ENCODE assay signal across 24 cellular contexts in the genomic region with DNA sequence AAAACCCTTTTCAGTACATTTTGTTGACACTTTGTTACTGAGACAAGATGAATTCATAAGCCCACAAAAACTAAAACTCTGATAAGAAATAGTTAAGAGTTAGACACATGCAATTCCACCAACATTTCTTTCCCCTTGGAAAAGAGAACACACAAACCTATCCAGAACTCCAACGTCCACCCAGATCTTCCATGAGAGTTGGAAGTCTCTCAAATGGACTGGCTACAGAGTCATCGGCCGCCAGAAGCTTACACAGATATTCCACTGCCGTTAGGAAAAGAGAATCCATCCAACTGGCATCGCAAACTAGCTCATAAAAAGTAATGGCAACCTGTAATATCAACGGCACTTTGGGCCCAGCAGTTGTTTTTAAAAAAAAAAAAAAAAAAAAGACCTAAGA.
"Had no signal": no experiment of that assay in that cellular context is flagged by ENCODE, and none has a peak within 500 bp of the region (broad histone marks: within the 10 kb centered on the region; RNA-seq: fewer than 3 reads in every experiment).

No MANE protein-coding gene starts in this region.

- H3K27ac ChIP-seq: esophagus squamous epithelium, gastrocnemius medialis, hepatocyte, left lung, lower lobe of right lung, neutrophil, pancreas, sigmoid colon, testis, tibial artery had no signal

- H3K9me3 Mint-ChIP-seq: effector memory CD8-positive, alpha-beta T cell; type B pancreatic cell had no signal

- H3K4me3 Mint-ChIP-seq: effector memory CD8-positive, alpha-beta T cell; natural killer cell treated with Interleukin-12 subunit alpha and Interleukin-12 subunit beta and Interleukin-15 and Interleukin-18, amount 100 ng/mL, for 72 hours; neural crest cell; stimulated activated memory B cell treated with anti-CD40 and anti-IgM and Interleukin-4, amounts not matched to agents 10 μg/mL and 1 μg/mL and 100 μg/mL, for 72 hours had no signal

- H3K9me3 ChIP-seq: esophagus squamous epithelium, gastrocnemius medialis, left lung, lower lobe of right lung, neutrophil, pancreas, sigmoid colon, testis, tibial artery had no signal

- ATAC-seq: effector memory CD8-positive, alpha-beta T cell; gastrocnemius medialis; left lung; lower lobe of right lung; natural killer cell treated with Interleukin-12 subunit alpha and Interleukin-12 subunit beta and Interleukin-15 and Interleukin-18, amount 100 ng/mL, for 72 hours; pancreas; stimulated activated memory B cell treated with anti-CD40 and anti-IgM and Interleukin-4, amounts not matched to agents 10 μg/mL and 1 μg/mL and 100 μg/mL, for 72 hours; stimulated activated naive CD8-positive, alpha-beta T cell treated with anti-CD3 and anti-CD28 coated beads, Interleukin-15, Interleukin-2, amounts not matched to agents 100 U/mL and 50 U/mL, for 24 hours had no signal

- H3K4me3 ChIP-seq: esophagus squamous epithelium, gastrocnemius medialis, hepatocyte, left lung, lower lobe of right lung, pancreas, sigmoid colon, testis, tibial artery had no signal

- H3K27ac Mint-ChIP-seq: effector memory CD8-positive, alpha-beta T cell; natural killer cell treated with Interleukin-12 subunit alpha and Interleukin-12 subunit beta and Interleukin-15 and Interleukin-18, amount 100 ng/mL, for 72 hours; stimulated activated memory B cell treated with anti-CD40 and anti-IgM and Interleukin-4, amounts not matched to agents 10 μg/mL and 1 μg/mL and 100 μg/mL, for 72 hours had no signal

- DNase-seq: cortex of kidney; effector memory CD8-positive, alpha-beta T cell; erythroblast; esophagus squamous epithelium; foreskin fibroblast; gastrocnemius medialis; head of caudate nucleus; kidney; left lung; lower lobe of right lung; pancreas; retina; sigmoid colon; stimulated activated CD4-positive, alpha-beta T cell treated with anti-CD3 and anti-CD28 coated beads, Interleukin-4, amount 100 ng/mL, for 4 hours; stimulated activated naive CD8-positive, alpha-beta T cell treated with anti-CD3 and anti-CD28 coated beads, Interleukin-15, Interleukin-2, amounts not matched to agents 100 U/mL and 50 U/mL, for 24 hours; substantia nigra; testis; tibial artery had no signal

- H3K4me1 Mint-ChIP-seq: stimulated activated memory B cell treated with anti-CD40 and anti-IgM and Interleukin-4, amounts not matched to agents 10 μg/mL and 1 μg/mL and 100 μg/mL, for 72 hours had no signal

- H3K36me3 ChIP-seq: gastrocnemius medialis, left lung, lower lobe of right lung, neutrophil, pancreas, sigmoid colon, tibial artery had no signal

- H3K27me3 Mint-ChIP-seq: effector memory CD8-positive, alpha-beta T cell; natural killer cell treated with Interleukin-12 subunit alpha and Interleukin-12 subunit beta and Interleukin-15 and Interleukin-18, amount 100 ng/mL, for 72 hours; stimulated activated memory B cell treated with anti-CD40 and anti-IgM and Interleukin-4, amounts not matched to agents 10 μg/mL and 1 μg/mL and 100 μg/mL, for 72 hours; type B pancreatic cell had no signal

- H3K4me1 ChIP-seq: esophagus squamous epithelium, gastrocnemius medialis, left lung, lower lobe of right lung, pancreas, sigmoid colon, testis had no signal

- H3K27me3 ChIP-seq: esophagus squamous epithelium, gastrocnemius medialis, hepatocyte, left lung, neutrophil, pancreas, sigmoid colon, testis, tibial artery had no signal
